In the genomic region with DNA sequence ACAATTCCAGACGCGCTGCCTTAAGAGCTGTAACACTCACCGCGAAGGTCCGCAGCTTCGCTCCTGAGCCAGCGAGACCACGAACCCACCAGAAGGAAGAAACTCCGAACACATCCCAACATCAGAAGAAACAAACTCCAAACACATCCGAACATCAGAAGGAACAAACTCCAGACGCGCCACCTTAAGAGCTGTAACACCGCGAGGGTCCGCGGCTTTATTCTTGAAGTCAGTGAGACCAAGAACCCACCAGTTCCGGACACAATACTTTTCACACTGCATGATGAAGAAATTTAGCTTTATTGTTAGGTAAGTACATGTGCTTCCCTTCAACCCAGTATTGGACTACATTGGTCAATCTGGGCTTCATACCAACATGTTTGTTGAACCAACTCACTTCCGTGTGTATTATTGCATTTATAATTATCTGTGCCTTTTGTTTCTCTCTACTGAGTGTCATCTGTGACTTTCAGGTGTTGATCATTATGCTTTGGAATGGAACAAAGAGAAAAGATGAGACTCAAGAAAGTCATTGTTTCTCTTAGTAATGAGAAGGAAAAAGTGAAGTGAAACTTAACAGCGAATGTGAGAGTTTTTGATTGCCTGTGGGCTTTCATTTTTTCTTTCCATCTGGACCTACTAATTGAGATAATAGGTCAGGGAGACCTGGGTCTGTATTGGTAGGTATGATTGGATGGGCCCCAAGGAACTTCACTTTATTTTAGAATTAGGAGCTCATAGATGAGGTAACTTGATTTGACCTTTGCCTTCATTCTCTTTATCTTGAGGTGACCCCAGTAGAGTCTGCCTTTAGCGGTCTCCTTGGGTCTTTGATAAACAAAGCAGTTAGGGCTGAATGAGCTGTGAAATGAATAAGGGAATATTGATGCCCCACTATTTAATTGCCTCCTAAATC, we compare ENCODE assay signal across 14 cellular contexts.
DNase-seq lines count a peak whose midpoint lies in the region; ATAC-seq lines count a peak whose summit lies in the region.
"Had no signal": no experiment of that assay in that cellular context is flagged by ENCODE, and none has a peak within 500 bp of the region (broad histone marks: within the 10 kb centered on the region; RNA-seq: fewer than 3 reads in every experiment).

No MANE protein-coding gene starts in this region.

- H2BK12ac ChIP-seq in mesenchymal stem cell (ENCODE audit: low read length in 2 of 2) = no peak overlapping the region

- H2AFZ ChIP-seq in mesenchymal stem cell (ENCODE audit: low read depth, low read length) = no peak overlapping the region

- H3K4me2 ChIP-seq in mesenchymal stem cell (ENCODE audit: low read length, poor library complexity, severe bottlenecking) = no peak overlapping the region
- H3K4me2 ChIP-seq in mesendoderm (ENCODE audit: low read length) = no peak overlapping the region

- H3K4me1 ChIP-seq in mesenchymal stem cell (ENCODE audit: control insufficient read depth, insufficient read depth, low read depth, low read length) (peaks cover 2% of the 10 kb centered on the region), mesendoderm (ENCODE audit: control insufficient read depth, low read depth, low read length) (peaks cover 7% of the 10 kb centered on the region)

- H3K4ac ChIP-seq in mesenchymal stem cell (ENCODE audit: low read depth in 1 of 2, low read length in 2 of 2) (no peak overlapping the region), mesendoderm (ENCODE audit: low read depth, low read length) (no peak overlapping the region)

- H3K9ac ChIP-seq in mesenchymal stem cell (ENCODE audit: low read length) = no peak overlapping the region
- H3K9ac ChIP-seq in mesendoderm (ENCODE audit: low read length) = no peak overlapping the region

- no peaks in the 10 kb centered on the region for H3K79me2 ChIP-seq in mesendoderm (ENCODE audit: control insufficient read depth, insufficient read depth, low read length)

- no peaks in the 10 kb centered on the region for H3K79me1 ChIP-seq in mesenchymal stem cell (replicated peaks; ENCODE audit: low read length, poor library complexity, severe bottlenecking)
- H3K79me1 ChIP-seq in mesendoderm (ENCODE audit: low read length) = no peaks in the 10 kb centered on the region

- H3K27ac ChIP-seq in mesenchymal stem cell (ENCODE audit: low read length, poor library complexity, severe bottlenecking) (peak overlapping the region; percentile 73), mesendoderm (ENCODE audit: low read depth, low read length) (no peak overlapping the region)
- H3K27ac ChIP-seq: tibial nerve had no signal

- H4K8ac ChIP-seq in mesenchymal stem cell (ENCODE audit: low read length) (no peak overlapping the region), mesendoderm (ENCODE audit: low read depth, low read length) (no peak overlapping the region)

- no peaks in the 10 kb centered on the region for H3K9me3 ChIP-seq in mesenchymal stem cell (ENCODE audit: control insufficient read depth, low read length)

- H2BK120ac ChIP-seq in mesenchymal stem cell (ENCODE audit: low read depth, low read length) (no peak overlapping the region), mesendoderm (ENCODE audit: low read depth, low read length) (no peak overlapping the region)

- H3K56ac ChIP-seq in mesendoderm (ENCODE audit: low read length) = no peak overlapping the region

- H3K23ac ChIP-seq in mesenchymal stem cell (ENCODE audit: low read length in 2 of 2) (no peak overlapping the region), mesendoderm (ENCODE audit: low read length) (no peak overlapping the region)

- no peak overlapping the region for H2BK5ac ChIP-seq in mesenchymal stem cell (ENCODE audit: low read depth, low read length, poor library complexity, severe bottlenecking)
- H2BK5ac ChIP-seq in mesendoderm (ENCODE audit: low read length) = no peak overlapping the region

- no peak for DNase-seq in mesenchymal stem cell
- DNase-seq in SKM-1 (lab: John Stamatoyannopoulos, UW; ENCODE audit: unreplicated experiment) = no peak
- DNase-seq in mesendoderm = no peak
- no peak for DNase-seq in NCI-H1105 (lab: John Stamatoyannopoulos, UW)
- no peak for DNase-seq in Kasumi-1 (lab: John Stamatoyannopoulos, UW)
- DNase-seq: activated CD4-positive, alpha-beta T cell treated with anti-CD3 and anti-CD28 coated beads for 4 hours; activated naive CD4-positive, alpha-beta T cell treated with anti-CD3 and anti-CD28 coated beads, Interleukin-2, amount 50 U/mL, for 16 hours; CD4-positive, alpha-beta memory T cell; cortex of kidney; NCI-H2107 had no signal

- H4K5ac ChIP-seq in mesendoderm (ENCODE audit: low read length) = no peak overlapping the region

- WGBS in mesenchymal stem cell = 98% methylated on average over 19 of the region's 20 CpGs
- WGBS in mesendoderm (ENCODE audit: extremely low coverage, insufficient coverage, low lambda C conversion rate) = no CpG with 5 or more reads among the region's 20 CpGs

- no peak overlapping the region for H3K14ac ChIP-seq in mesenchymal stem cell (ENCODE audit: low read length in 2 of 2)

- H2AK5ac ChIP-seq in mesenchymal stem cell (ENCODE audit: low read length, severe bottlenecking) = no peak overlapping the region
- no peak overlapping the region for H2AK5ac ChIP-seq in mesendoderm (ENCODE audit: low read length)

- no peak overlapping the region for H4K91ac ChIP-seq in mesenchymal stem cell (ENCODE audit: low read length)

- H3K18ac ChIP-seq in mesenchymal stem cell (ENCODE audit: low read depth in 1 of 2, low read length in 2 of 2) (no peak overlapping the region), mesendoderm (ENCODE audit: low read length) (no peak overlapping the region)

- ATAC-seq in GM18867 (IDR thresholded peaks at IDR 0.05; ENCODE audit: unreplicated experiment) (peak; percentile 94), GM21515 (IDR thresholded peaks at IDR 0.05; ENCODE audit: unreplicated experiment) (peak; percentile 95), HG03045 (IDR thresholded peaks at IDR 0.05; ENCODE audit: unreplicated experiment) (peak; percentile 96)

- H2BK15ac ChIP-seq in mesenchymal stem cell (ENCODE audit: low read depth, poor library complexity, severe bottlenecking) = no peak overlapping the region
- no peak overlapping the region for H2BK15ac ChIP-seq in mesendoderm (replicated peaks; ENCODE audit: low read depth)

- no peaks in the 10 kb centered on the region for H3K27me3 ChIP-seq in mesenchymal stem cell (ENCODE audit: control insufficient read depth in 1 of 2, insufficient read depth in 1 of 2, low read length in 2 of 2)
- no peaks in the 10 kb centered on the region for H3K27me3 ChIP-seq in mesendoderm (ENCODE audit: insufficient read depth, low read length, poor library complexity)
- H3K27me3 ChIP-seq: tibial nerve had no signal

- H3K36me3 ChIP-seq in mesenchymal stem cell (ENCODE audit: control insufficient read depth in 1 of 2, insufficient read depth in 2 of 2, low read depth in 1 of 2, low read length in 2 of 2) = peaks cover 0 to 3% of the 10 kb centered on the region in 2 experiments
- no peaks in the 10 kb centered on the region for H3K36me3 ChIP-seq in mesendoderm (ENCODE audit: control insufficient read depth, insufficient read depth, low read length)
- H3K36me3 ChIP-seq: tibial nerve had no signal

- no peak overlapping the region for H3K4me3 ChIP-seq in mesenchymal stem cell (ENCODE audit: insufficient read depth in 1 of 2, low read depth in 1 of 2, low read length in 2 of 2)
- no peak overlapping the region for H3K4me3 ChIP-seq in mesendoderm (ENCODE audit: low read length)
- H3K4me3 ChIP-seq: tibial nerve had no signal
